25 cellular contexts compared by ENCODE assay signal in the genomic region with DNA sequence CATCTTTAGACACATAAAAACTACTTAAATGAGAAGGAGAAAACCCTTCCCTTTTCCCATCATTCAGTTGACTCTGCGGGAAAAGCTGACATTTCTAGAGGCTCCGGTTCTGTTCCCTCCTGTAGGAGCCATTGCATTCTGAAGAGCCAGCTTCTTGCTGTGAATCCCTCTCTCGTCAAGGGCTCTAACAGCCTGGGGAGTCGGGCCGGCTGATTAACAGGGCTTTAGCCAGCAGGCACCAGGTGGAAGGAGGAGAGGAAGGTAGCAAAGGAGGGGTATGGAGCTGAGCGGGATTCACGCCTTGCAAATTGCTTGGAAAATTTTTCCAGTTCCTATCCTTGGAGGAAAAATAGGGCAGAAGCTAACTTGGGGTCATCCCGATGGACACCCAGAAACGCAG.
A peak's percentile ranks its signal among the peaks of the same experiment; 100 is the strongest.
DNase-seq lines count a peak whose midpoint lies in the region; ATAC-seq, FAIRE-seq and TF ChIP-seq lines count a peak whose summit lies in the region.
"Had no signal": no experiment of that assay in that cellular context is flagged by ENCODE, and none has a peak within 500 bp of the region (broad histone marks: within the 10 kb centered on the region; RNA-seq: fewer than 3 reads in every experiment).

No MANE protein-coding gene starts in this region.

- in situ Hi-C loops in G401 (cut with HindIII; ENCODE audit: low sequenced_read_pairs), result no loop called here

- TF ChIP-seq CTCF in H1 (IDR thresholded peaks at IDR 0.05; ENCODE audit: control extremely low read depth in 1 of 3, insufficient read depth in 1 of 3, low read depth in 1 of 3, low read length in 3 of 3) (no peak), uterus (IDR thresholded peaks at IDR 0.05) (no peak)

- no peak for ATAC-seq in HG02884 (IDR thresholded peaks at IDR 0.05; ENCODE audit: unreplicated experiment)
- ATAC-seq: effector memory CD8-positive, alpha-beta T cell; heart right ventricle; right cardiac atrium had no signal

- no peak overlapping the region for H3K14ac ChIP-seq in H1 (ENCODE audit: insufficient read length)

- no peak overlapping the region for H2AK5ac ChIP-seq in H1 (ENCODE audit: low read depth, low read length)

- no peak overlapping the region for H4K8ac ChIP-seq in H1 (ENCODE audit: extremely low read depth, insufficient read depth, low read length)

- H3K56ac ChIP-seq in H1 (replicated peaks; ENCODE audit: insufficient read length, low read depth, low read length), result no peak overlapping the region

- H3K27me3 ChIP-seq in H1 (replicated peaks in 1 of 4; ENCODE audit: control insufficient read depth in 3 of 4, extremely low read depth in 1 of 4, insufficient read depth in 3 of 4, low read length in 3 of 4) (no peaks in the 10 kb centered on the region), uterus (no peaks in the 10 kb centered on the region)
- H3K27me3 ChIP-seq: breast epithelium, heart right ventricle, SJCRH30, spleen had no signal

- H3K27ac ChIP-seq in H1 (ENCODE audit: low read depth, low read length), result no peak overlapping the region
- no peak overlapping the region for H3K27ac ChIP-seq in uterus
- H3K27ac ChIP-seq: breast epithelium, coronary artery, heart right ventricle, KMS-11, SJCRH30, spleen had no signal

- intact Hi-C loops in uterus (cut with DNase I; ENCODE audit: low total_unique reads), result no loop called here

- H2BK15ac ChIP-seq in H1 (ENCODE audit: low read length), result no peak overlapping the region

- H3K4me1 Mint-ChIP-seq in activated naive CD8-positive, alpha-beta T cell treated with anti-CD3 and anti-CD28 coated beads for 36 hours, result no peaks in the 10 kb centered on the region
- H3K4me1 Mint-ChIP-seq: activated naive CD4-positive, alpha-beta T cell treated with anti-CD3 and anti-CD28 coated beads, Interleukin-2, amount 50 U/mL, for 24 hours; CD4-positive, alpha-beta memory T cell had no signal

- H4K5ac ChIP-seq in H1 (ENCODE audit: insufficient read length, low read depth, low read length), result no peak overlapping the region

- CTCF ChIA-PET in H1 (lab: Charles Lee; ENCODE audit: partially characterized antibody), result interaction anchor here (0.6 to 1.2 kb wide), 5 partner anchors 14 to 261 kb away, joined by 3 to 5 read pairs (median 3); no protein-coding TSS in a partner anchor

- no peak overlapping the region for H2BK120ac ChIP-seq in H1 (replicated peaks; ENCODE audit: low read depth, low read length)

- no peaks in the 10 kb centered on the region for H3K79me1 ChIP-seq in H1 (ENCODE audit: low read depth, low read length)

- H4K20me1 ChIP-seq in H1 (replicated peaks in 1 of 2; ENCODE audit: control insufficient read depth in 1 of 2, insufficient read depth in 2 of 2, low read length in 2 of 2), result no peaks in the 10 kb centered on the region

- no peak overlapping the region for H2BK20ac ChIP-seq in H1 (ENCODE audit: low read length)

- TF ChIP-seq RAD21 in H1 (IDR thresholded peaks at IDR 0.05 in 1 of 2, conservative IDR thresholded peaks at IDR 0.05 in 1 of 2; ENCODE audit: low read depth in 2 of 2, low read length in 2 of 2), result peak in 1 of 2 experiments; percentile 5; a peak in 1 of 4 replicates

- no peak overlapping the region for H4K91ac ChIP-seq in H1 (replicated peaks; ENCODE audit: insufficient read length, low read length)

- no peak overlapping the region for H3K18ac ChIP-seq in H1 (ENCODE audit: extremely low read depth, low read length)

- POLR2A ChIA-PET in H1 (lab: Charles Lee; ENCODE audit: partially characterized antibody), result interaction anchor here (1.1 to 1.7 kb wide), 2 partner anchors 50 to 219 kb away, joined by 3 to 4 read pairs; a partner anchor contains a TSS

- H3K36me3 ChIP-seq in H1 (ENCODE audit: control insufficient read depth in 2 of 4, insufficient read depth in 4 of 4, low read length in 3 of 4) (no peaks in the 10 kb centered on the region), uterus (no peaks in the 10 kb centered on the region)
- H3K36me3 ChIP-seq: breast epithelium, heart right ventricle, SJCRH30, spleen had no signal

- no peak overlapping the region for H2BK5ac ChIP-seq in H1 (ENCODE audit: low read depth, low read length)

- H3K4me3 ChIP-seq in H1 (ENCODE audit: extremely low read depth in 1 of 4, insufficient read depth in 2 of 4, low read depth in 3 of 4, low read length in 4 of 4) (no peak overlapping the region), uterus (no peak overlapping the region)
- H3K4me3 ChIP-seq: breast epithelium, coronary artery, heart right ventricle, SJCRH30, spleen had no signal

- no peaks in the 10 kb centered on the region for H3K36me3 Mint-ChIP-seq in activated naive CD8-positive, alpha-beta T cell treated with anti-CD3 and anti-CD28 coated beads for 36 hours
- H3K36me3 Mint-ChIP-seq: activated naive CD4-positive, alpha-beta T cell treated with anti-CD3 and anti-CD28 coated beads, Interleukin-2, amount 50 U/mL, for 24 hours; CD4-positive, alpha-beta memory T cell had no signal

- TF ChIP-seq EP300 in H1 (IDR thresholded peaks at IDR 0.05; ENCODE audit: borderline replicate concordance in 1 of 2, low read depth in 2 of 2, low read length in 2 of 2), result no peak

- no peak overlapping the region for H3K4ac ChIP-seq in H1 (replicated peaks; ENCODE audit: insufficient read length, low read depth, low read length)

- H3K9me3 Mint-ChIP-seq in activated naive CD8-positive, alpha-beta T cell treated with anti-CD3 and anti-CD28 coated beads for 36 hours, result no peaks in the 10 kb centered on the region
- H3K9me3 Mint-ChIP-seq: activated naive CD4-positive, alpha-beta T cell treated with anti-CD3 and anti-CD28 coated beads, Interleukin-2, amount 50 U/mL, for 24 hours; CD4-positive, alpha-beta memory T cell; effector memory CD8-positive, alpha-beta T cell; HFFc6 had no signal

- DNase-seq in G401 (ENCODE audit: low spot score) (peak; percentile 88), NCI-H146 (lab: John Stamatoyannopoulos, UW) (peak; percentile 69), NCI-H69 (lab: John Stamatoyannopoulos, UW) (peak; percentile 84), H1 (ENCODE audit: low read depth in 1 of 2, low spot score in 2 of 2) (no peak), MV-4-11 (lab: John Stamatoyannopoulos, UW) (no peak), uterus (no peak)
- no peak for DNase-seq in activated naive CD8-positive, alpha-beta T cell treated with anti-CD3 and anti-CD28 coated beads for 36 hours
- DNase-seq: activated CD4-positive, alpha-beta T cell treated with anti-CD3 and anti-CD28 coated beads, Interleukin-2, amount 50 U/mL, for 4 hours; activated CD8-positive, alpha-beta memory T cell treated with anti-CD3 and anti-CD28 coated beads, Interleukin-2, amount 50 U/mL, for 4 hours; CD4-positive, alpha-beta memory T cell; DMS 273 treated with DMSO at 0.1 percent for 48 hours; effector memory CD8-positive, alpha-beta T cell; heart right ventricle; HFFc6; MM.1S; NCI-H1930; right cardiac atrium; spleen; T-helper 1 cell had no signal

- H3K4me2 ChIP-seq in H1 (ENCODE audit: insufficient read depth in 1 of 2, low read depth in 2 of 2, low read length in 2 of 2), result no peak overlapping the region
- H3K4me2 ChIP-seq: KMS-11 had no signal

- no peak overlapping the region for H3K4me3 Mint-ChIP-seq in activated naive CD8-positive, alpha-beta T cell treated with anti-CD3 and anti-CD28 coated beads for 36 hours
- H3K4me3 Mint-ChIP-seq: activated naive CD4-positive, alpha-beta T cell treated with anti-CD3 and anti-CD28 coated beads, Interleukin-2, amount 50 U/mL, for 24 hours; CD4-positive, alpha-beta memory T cell; effector memory CD8-positive, alpha-beta T cell; HFFc6 had no signal

- no peak overlapping the region for H3K9ac ChIP-seq in H1 (replicated peaks in 1 of 4; ENCODE audit: extremely low read depth in 1 of 4, low read depth in 3 of 4, low read length in 3 of 4)
- H3K9ac ChIP-seq: KMS-11 had no signal

- H3K27me3 Mint-ChIP-seq in activated naive CD8-positive, alpha-beta T cell treated with anti-CD3 and anti-CD28 coated beads for 36 hours, result no peaks in the 10 kb centered on the region
- H3K27me3 Mint-ChIP-seq: activated naive CD4-positive, alpha-beta T cell treated with anti-CD3 and anti-CD28 coated beads, Interleukin-2, amount 50 U/mL, for 24 hours had no signal

- H2BK12ac ChIP-seq in H1 (ENCODE audit: low read depth, low read length), result no peak overlapping the region

- peaks cover 2 to 12% (median 5%) of the 10 kb centered on the region in 4 experiments; a peak in 6 of 7 replicates for H3K4me1 ChIP-seq in H1 (replicated peaks in 1 of 4; ENCODE audit: control insufficient read depth in 3 of 4, insufficient read depth in 4 of 4, low read length in 3 of 4)
- H3K4me1 ChIP-seq in uterus, result no peaks in the 10 kb centered on the region
- H3K4me1 ChIP-seq: breast epithelium, heart right ventricle, spleen had no signal

- no peak for TF ChIP-seq POLR2A in H1 (IDR thresholded peaks at IDR 0.05; ENCODE audit: control extremely low read depth in 1 of 2, low read depth in 2 of 2, low read length in 2 of 2)
- no peak for TF ChIP-seq POLR2A in uterus (IDR thresholded peaks at IDR 0.05)

- no peak overlapping the region for H3K23ac ChIP-seq in H1 (ENCODE audit: insufficient read length)

- no peak overlapping the region for H2AFZ ChIP-seq in H1 (ENCODE audit: low read length)

- no peak overlapping the region for H3K27ac Mint-ChIP-seq in activated naive CD8-positive, alpha-beta T cell treated with anti-CD3 and anti-CD28 coated beads for 36 hours
- H3K27ac Mint-ChIP-seq: activated naive CD4-positive, alpha-beta T cell treated with anti-CD3 and anti-CD28 coated beads, Interleukin-2, amount 50 U/mL, for 24 hours; CD4-positive, alpha-beta memory T cell; effector memory CD8-positive, alpha-beta T cell; HFFc6 had no signal

- FAIRE-seq in H1 (lab: Jason Lieb, UNC), result no peak

- no peaks in the 10 kb centered on the region for H3K79me2 ChIP-seq in H1 (ENCODE audit: control insufficient read depth in 1 of 2, insufficient read depth in 2 of 2, low read length in 2 of 2)

- no peaks in the 10 kb centered on the region for H3K23me2 ChIP-seq in H1 (ENCODE audit: low read depth, low read length)

- H3K9me3 ChIP-seq in H1 (ENCODE audit: insufficient read depth in 2 of 2, low read depth in 1 of 2, low read length in 1 of 2) (no peaks in the 10 kb centered on the region), uterus (no peaks in the 10 kb centered on the region)
- H3K9me3 ChIP-seq: breast epithelium, heart right ventricle, SJCRH30, spleen had no signal

- 79% methylated on average over 9 of the region's 9 CpGs; no CpG with 5 or more reads in 1 of the 2 experiments for WGBS in H1 (ENCODE audit: extremely low coverage in 1 of 2, insufficient coverage in 1 of 2, insufficient read length in 1 of 2, insufficient replicate concordance in 2 of 2, low coverage in 1 of 2, low lambda C conversion rate in 2 of 2, missing lambda C conversion rate in 1 of 2), 2 experiments

TF ChIP-seq in H1, 55 proteins besides CTCF, POLR2A, EP300 and RAD21 (continues in another document):
- 0 out of 2 replicates have a peak, but pooled peaks have one; percentile 36 for TF ChIP-seq POLR2AphosphoS5 (IDR thresholded peaks at IDR 0.05; ENCODE audit: low read depth, low read length)

Comparison
In these comparisons a context has a peak if more than half of its experiments do, and no peak if none do; other contexts are left out.
1. DNase-seq: peak in G401 (single experiment), NCI-H146 (single experiment) and NCI-H69 (single experiment); none in H1 (0 of 2), activated naive CD8-positive, alpha-beta T cell treated with anti-CD3 and anti-CD28 coated beads for 36 hours (single experiment), MV-4-11 (single experiment) and uterus (0 of 2).